Comparison of ENCODE assay signal across 1 cellular context in genomic region chr3:10376353-10376752, GRCh38.
TF ChIP-seq lines count a peak whose summit lies in the region.

No MANE protein-coding gene starts in this region.

TF ChIP-seq in GM23338, 12 proteins besides CTCF, POLR2A, EP300 and RAD21 (continued from another document):
- TF ChIP-seq ZNF462 (CRISPR knock-in tag; IDR thresholded peaks at IDR 0.05) (no peak), REST (IDR thresholded peaks at IDR 0.05; ENCODE audit: unreplicated experiment) (no peak), POLR2AphosphoS5 (IDR thresholded peaks at IDR 0.05; ENCODE audit: low read depth) (no peak), ZNF114 (CRISPR knock-in tag; IDR thresholded peaks at IDR 0.05) (no peak)
